Comparison of ENCODE assay signal across 9 cellular contexts in the genomic region with DNA sequence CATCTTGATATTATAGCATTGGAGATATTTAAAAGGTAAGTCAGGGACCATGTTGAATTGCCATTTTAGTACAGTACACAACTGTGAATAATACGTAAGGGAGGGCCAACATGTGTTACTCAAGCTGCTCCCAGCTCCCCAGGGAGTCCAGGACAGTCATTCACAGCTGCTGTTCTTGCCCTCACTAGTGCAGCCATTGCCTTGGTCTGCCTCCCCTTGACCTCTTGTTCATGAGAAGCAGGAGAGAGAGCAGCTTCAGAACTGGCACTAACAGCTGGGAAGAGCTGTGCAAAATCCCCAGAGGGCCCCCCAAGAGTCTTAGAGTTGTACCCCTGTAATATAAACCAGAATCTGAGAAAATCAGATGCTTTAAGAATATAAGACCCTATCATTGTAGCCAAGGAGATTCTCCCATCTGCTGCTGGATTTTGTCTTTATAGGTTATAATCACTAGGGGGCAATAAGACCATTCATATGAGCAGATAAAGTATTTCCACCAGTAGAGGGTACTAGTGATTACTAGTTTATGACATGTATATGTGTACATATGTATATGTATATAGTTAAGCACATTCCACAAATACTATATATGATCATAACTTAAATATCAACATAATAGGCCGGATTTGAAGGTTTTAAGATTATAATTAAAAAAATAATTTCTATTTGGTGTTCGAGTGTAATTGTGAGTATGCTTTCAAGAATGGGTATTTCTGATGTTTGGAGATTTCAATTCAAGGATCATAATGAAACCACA. TPM values are rescaled to one million over a fixed set of nuclear protein-coding genes. Genes with fewer than 3 reads are reported as not detected.
DNase-seq lines count a peak whose midpoint lies in the region; ATAC-seq, FAIRE-seq and TF ChIP-seq lines count a peak whose summit lies in the region.
"Had no signal": no experiment of that assay in that cellular context is flagged by ENCODE, and none has a peak within 500 bp of the region (broad histone marks: within the 10 kb centered on the region; RNA-seq: fewer than 3 reads in every experiment).

No MANE protein-coding gene starts in this region.

- H3K27ac Mint-ChIP-seq in activated naive CD8-positive, alpha-beta T cell treated with anti-CD3 and anti-CD28 coated beads, Interleukin-2, amount 10 ng/mL, durations not matched to agents 7 days and 5 days: no peak overlapping the region
- no peak overlapping the region for H3K27ac Mint-ChIP-seq in activated naive CD8-positive, alpha-beta T cell treated with anti-CD3 and anti-CD28 coated beads for 36 hours
- peak overlapping the region in 4 of 5 experiments; percentile 23 to 79 (median 37) for H3K27ac Mint-ChIP-seq in brain
- H3K27ac Mint-ChIP-seq: stimulated activated naive CD8-positive, alpha-beta T cell treated with anti-CD3 and anti-CD28 coated beads, Interleukin-15, Interleukin-2, amounts not matched to agents 100 ng/mL and 50 ng/mL, for 24 hours had no signal

- dilution Hi-C loops in keratinocyte (cut with MboI; ENCODE audit: extremely low pct_ligation_motif_present, low sequenced_read_pairs): no loop called here

- peak; percentile 82 for ATAC-seq in activated naive CD8-positive, alpha-beta T cell treated with anti-CD3 and anti-CD28 coated beads, Interleukin-2, amount 10 ng/mL, durations not matched to agents 7 days and 5 days (ENCODE audit: low read depth)
- ATAC-seq in HG03280 (IDR thresholded peaks at IDR 0.05; ENCODE audit: unreplicated experiment): peak; percentile 57
- ATAC-seq in thoracic aorta (ENCODE audit: insufficient number of reproducible peaks, low FRiP score, low read depth): peak; percentile 36

- peak; percentile 96 to 99 for TF ChIP-seq CTCF in brain (conservative IDR thresholded peaks at IDR 0.05)
- peak; percentile 28 to 71 (median 52) for TF ChIP-seq CTCF in keratinocyte (optimal IDR thresholded peaks at IDR 0.05 in 1 of 3, IDR thresholded peaks at IDR 0.05 in 1 of 3, conservative IDR thresholded peaks at IDR 0.05 in 1 of 3; ENCODE audit: extremely low read depth in 1 of 3, insufficient read depth in 2 of 3, low read length in 3 of 3)
- TF ChIP-seq CTCF in thoracic aorta (IDR thresholded peaks at IDR 0.05): peak; percentile 57

- no peaks in the 10 kb centered on the region for H3K27me3 Mint-ChIP-seq in activated naive CD8-positive, alpha-beta T cell treated with anti-CD3 and anti-CD28 coated beads, Interleukin-2, amount 10 ng/mL, durations not matched to agents 7 days and 5 days
- H3K27me3 Mint-ChIP-seq in activated naive CD8-positive, alpha-beta T cell treated with anti-CD3 and anti-CD28 coated beads for 36 hours: no peaks in the 10 kb centered on the region
- H3K27me3 Mint-ChIP-seq in brain: no peaks in the 10 kb centered on the region
- H3K27me3 Mint-ChIP-seq: stimulated activated naive CD8-positive, alpha-beta T cell treated with anti-CD3 and anti-CD28 coated beads, Interleukin-15, Interleukin-2, amounts not matched to agents 100 ng/mL and 50 ng/mL, for 24 hours had no signal

- peaks cover 13% of the 10 kb centered on the region for H3K36me3 Mint-ChIP-seq in activated naive CD8-positive, alpha-beta T cell treated with anti-CD3 and anti-CD28 coated beads, Interleukin-2, amount 10 ng/mL, durations not matched to agents 7 days and 5 days
- peaks cover 12% of the 10 kb centered on the region for H3K36me3 Mint-ChIP-seq in activated naive CD8-positive, alpha-beta T cell treated with anti-CD3 and anti-CD28 coated beads for 36 hours
- peaks cover 16% of the 10 kb centered on the region for H3K36me3 Mint-ChIP-seq in brain

- peaks cover 2% of the 10 kb centered on the region for H3K4me1 Mint-ChIP-seq in activated naive CD8-positive, alpha-beta T cell treated with anti-CD3 and anti-CD28 coated beads, Interleukin-2, amount 10 ng/mL, durations not matched to agents 7 days and 5 days
- no peaks in the 10 kb centered on the region for H3K4me1 Mint-ChIP-seq in activated naive CD8-positive, alpha-beta T cell treated with anti-CD3 and anti-CD28 coated beads for 36 hours
- H3K4me1 Mint-ChIP-seq in brain: peaks cover 10% of the 10 kb centered on the region

- H3K4me2 ChIP-seq in keratinocyte (ENCODE audit: control insufficient read depth, extremely low read depth, insufficient read depth, low read depth, low read length): no peak overlapping the region

- H3K36me3 ChIP-seq in keratinocyte (ENCODE audit: control insufficient read depth in 2 of 2, extremely low read depth in 1 of 2, insufficient read depth in 2 of 2, low read length in 2 of 2) (peaks cover 3% of the 10 kb centered on the region in 2 experiments), thoracic aorta (no peaks in the 10 kb centered on the region)

- H3K79me2 ChIP-seq in keratinocyte (ENCODE audit: control insufficient read depth, insufficient read depth, low read length): no peaks in the 10 kb centered on the region

- H3K9me1 ChIP-seq in keratinocyte (ENCODE audit: control insufficient read depth, extremely low read depth, insufficient read depth, low read length): no peaks in the 10 kb centered on the region

- no peaks in the 10 kb centered on the region for H4K20me1 ChIP-seq in keratinocyte (ENCODE audit: control insufficient read depth, extremely low read depth, insufficient read depth, low read length)

- H3K9me3 Mint-ChIP-seq in activated naive CD8-positive, alpha-beta T cell treated with anti-CD3 and anti-CD28 coated beads, Interleukin-2, amount 10 ng/mL, durations not matched to agents 7 days and 5 days: no peaks in the 10 kb centered on the region
- no peaks in the 10 kb centered on the region for H3K9me3 Mint-ChIP-seq in activated naive CD8-positive, alpha-beta T cell treated with anti-CD3 and anti-CD28 coated beads for 36 hours
- H3K9me3 Mint-ChIP-seq in brain: no peaks in the 10 kb centered on the region
- H3K9me3 Mint-ChIP-seq: stimulated activated naive CD8-positive, alpha-beta T cell treated with anti-CD3 and anti-CD28 coated beads, Interleukin-15, Interleukin-2, amounts not matched to agents 100 ng/mL and 50 ng/mL, for 24 hours had no signal

- POLR2A ChIA-PET in activated naive CD8-positive, alpha-beta T cell treated with anti-CD3 and anti-CD28 coated beads, Interleukin-2, amount 10 ng/mL, durations not matched to agents 7 days and 5 days (lab: Charles Lee): no interaction called here

- H3K4me1 ChIP-seq in keratinocyte (ENCODE audit: control insufficient read depth, extremely low read depth, insufficient read depth, low read length) (no peaks in the 10 kb centered on the region), thoracic aorta (ENCODE audit: control insufficient read depth in 1 of 2, low read depth in 2 of 2) (no peaks in the 10 kb centered on the region)

- H3K4me3 Mint-ChIP-seq in activated naive CD8-positive, alpha-beta T cell treated with anti-CD3 and anti-CD28 coated beads, Interleukin-2, amount 10 ng/mL, durations not matched to agents 7 days and 5 days: no peak overlapping the region
- H3K4me3 Mint-ChIP-seq in activated naive CD8-positive, alpha-beta T cell treated with anti-CD3 and anti-CD28 coated beads for 36 hours: no peak overlapping the region
- H3K4me3 Mint-ChIP-seq in brain: no peak overlapping the region
- H3K4me3 Mint-ChIP-seq: stimulated activated naive CD8-positive, alpha-beta T cell treated with anti-CD3 and anti-CD28 coated beads, Interleukin-15, Interleukin-2, amounts not matched to agents 100 ng/mL and 50 ng/mL, for 24 hours had no signal

- no peak overlapping the region for H2AFZ ChIP-seq in keratinocyte (ENCODE audit: control insufficient read depth, low read length)

- FAIRE-seq in keratinocyte (lab: Jason Lieb, UNC): no peak

- no peak overlapping the region for H3K4me3 ChIP-seq in keratinocyte (ENCODE audit: control insufficient read depth in 2 of 3, extremely low read depth in 1 of 3, insufficient read depth in 2 of 3, low read depth in 1 of 3, low read length in 3 of 3)
- H3K4me3 ChIP-seq in thoracic aorta: no peak overlapping the region

- H3K9me3 ChIP-seq in keratinocyte (ENCODE audit: control insufficient read depth, low read depth, low read length) (no peaks in the 10 kb centered on the region), thoracic aorta (no peaks in the 10 kb centered on the region)

- no peak for DNase-seq in activated naive CD8-positive, alpha-beta T cell treated with anti-CD3 and anti-CD28 coated beads, Interleukin-2, amount 10 ng/mL, durations not matched to agents 7 days and 5 days
- no peak for DNase-seq in activated naive CD8-positive, alpha-beta T cell treated with anti-CD3 and anti-CD28 coated beads for 36 hours
- DNase-seq in NCI-H526 treated with DMSO at 0.1 percent for 48 hours (lab: John Stamatoyannopoulos, UW) (peak; percentile 60), keratinocyte (ENCODE audit: low read depth, low spot score) (no peak), thoracic aorta (ENCODE audit: low spot score) (no peak)
- DNase-seq in stimulated activated CD4-positive, alpha-beta T cell treated with anti-CD3 and anti-CD28 coated beads, Interleukin-15, amount 100 ng/mL, for 24 hours: no peak

- no peaks in the 10 kb centered on the region for H3K27me3 ChIP-seq in keratinocyte (ENCODE audit: control insufficient read depth, extremely low read depth, insufficient read depth, low read length)
- no peaks in the 10 kb centered on the region for H3K27me3 ChIP-seq in thoracic aorta (replicated peaks; ENCODE audit: insufficient read depth)

- H3K27ac ChIP-seq in keratinocyte (ENCODE audit: control insufficient read depth, insufficient read depth, low read length) (no peak overlapping the region), thoracic aorta (no peak overlapping the region)

- no peak overlapping the region for H3K9ac ChIP-seq in keratinocyte (ENCODE audit: control insufficient read depth, extremely low read depth, insufficient read depth, low read length)

RNA-seq across cellular contexts. Expression of a gene that starts 16.6 kb away (rescaled TPM):
- total RNA-seq in activated naive CD8-positive, alpha-beta T cell treated with anti-CD3 and anti-CD28 coated beads, Interleukin-2, amount 10 ng/mL, durations not matched to agents 7 days and 5 days: 10 to 100 TPM; 11.7 to 13.5 TPM
- total RNA-seq in activated naive CD8-positive, alpha-beta T cell treated with anti-CD3 and anti-CD28 coated beads for 36 hours: 1 to 10 TPM; 7.7 to 8.3 TPM
- polyA plus RNA-seq in brain (ENCODE audit: insufficient read depth, low read depth, low replicate concordance) (6.2 TPM), keratinocyte (3.5 to 5.2 TPM (median 4.3 TPM) in 3 replicates)
- 8.3 TPM for polyA plus RNA-seq in keratinocyte (2011; ENCODE audit: low read depth)
- polyA plus RNA-seq in keratinocyte (2011; cell fraction: cytosol; rRNA removed): 3.3 and 3.8 TPM in 2 replicates
- polyA plus RNA-seq in keratinocyte (2011; cell fraction: nucleus; rRNA removed): 7.1 and 7.9 TPM in 2 replicates
- 2.5 and 3.1 TPM in 2 replicates for polyA plus RNA-seq in keratinocyte (2012; ENCODE audit: low replicate concordance)
- polyA minus RNA-seq in keratinocyte: 4.5 to 5.0 TPM (median 4.9 TPM) in 3 replicates
- polyA minus RNA-seq in keratinocyte (2011; cell fraction: cytosol; rRNA and poly(A)+ RNA removed): 4.4 TPM
- polyA minus RNA-seq in keratinocyte (2011; cell fraction: nucleus; rRNA and poly(A)+ RNA removed): 3.4 and 4.7 TPM in 2 replicates
- total RNA-seq in thoracic aorta: 1 to 10 TPM; 2.0 to 7.8 TPM

RNA-seq across cellular contexts. Expression of a gene that starts 17.0 kb away (rescaled TPM):
- 100 to 1,000 TPM; 182 to 192 TPM for total RNA-seq in activated naive CD8-positive, alpha-beta T cell treated with anti-CD3 and anti-CD28 coated beads, Interleukin-2, amount 10 ng/mL, durations not matched to agents 7 days and 5 days
- total RNA-seq in activated naive CD8-positive, alpha-beta T cell treated with anti-CD3 and anti-CD28 coated beads for 36 hours: 10 to 100 TPM; 89.4 to 97.7 TPM
- polyA plus RNA-seq in brain (ENCODE audit: insufficient read depth, low read depth, low replicate concordance) (346 TPM), keratinocyte (188 to 399 TPM (median 342 TPM) in 3 replicates)
- polyA plus RNA-seq in keratinocyte (2011; ENCODE audit: low read depth): 157 TPM
- 142 and 249 TPM in 2 replicates for polyA plus RNA-seq in keratinocyte (2011; cell fraction: cytosol; rRNA removed)
- 260 and 307 TPM in 2 replicates for polyA plus RNA-seq in keratinocyte (2011; cell fraction: nucleus; rRNA removed)
- polyA plus RNA-seq in keratinocyte (2012; ENCODE audit: low replicate concordance): 159 and 368 TPM in 2 replicates
- polyA minus RNA-seq in keratinocyte: 86.3 to 135 TPM (median 120 TPM) in 3 replicates
- 159 TPM for polyA minus RNA-seq in keratinocyte (2011; cell fraction: cytosol; rRNA and poly(A)+ RNA removed)
- 165 and 217 TPM in 2 replicates for polyA minus RNA-seq in keratinocyte (2011; cell fraction: nucleus; rRNA and poly(A)+ RNA removed)
- 100 to 1,000 TPM; 282 to 326 TPM for total RNA-seq in thoracic aorta

RNA-seq across cellular contexts. Expression of a gene that starts 52.0 kb away (rescaled TPM):
- not detected for total RNA-seq in activated naive CD8-positive, alpha-beta T cell treated with anti-CD3 and anti-CD28 coated beads, Interleukin-2, amount 10 ng/mL, durations not matched to agents 7 days and 5 days
- total RNA-seq in activated naive CD8-positive, alpha-beta T cell treated with anti-CD3 and anti-CD28 coated beads for 36 hours: not detected
- polyA plus RNA-seq in brain (ENCODE audit: insufficient read depth, low read depth, low replicate concordance) (not detected), keratinocyte (not detected in 3 replicates)
- not detected for polyA plus RNA-seq in keratinocyte (2011; ENCODE audit: low read depth)
- polyA plus RNA-seq in keratinocyte (2011; cell fraction: cytosol; rRNA removed): not detected in 2 replicates
- polyA plus RNA-seq in keratinocyte (2011; cell fraction: nucleus; rRNA removed): not detected in 2 replicates
- polyA plus RNA-seq in keratinocyte (2012; ENCODE audit: low replicate concordance): not detected in 2 replicates
- polyA minus RNA-seq in keratinocyte: not detected in 3 replicates
- polyA minus RNA-seq in keratinocyte (2011; cell fraction: cytosol; rRNA and poly(A)+ RNA removed): not detected
- not detected in 2 replicates for polyA minus RNA-seq in keratinocyte (2011; cell fraction: nucleus; rRNA and poly(A)+ RNA removed)
- not detected for total RNA-seq in thoracic aorta

Comparison
In these comparisons a context has a peak if more than half of its experiments do, and no peak if none do; other contexts are left out.
1. H3K27ac Mint-ChIP-seq: peak in brain (4 of 5); none in activated naive CD8-positive, alpha-beta T cell treated with anti-CD3 and anti-CD28 coated beads, Interleukin-2, amount 10 ng/mL, durations not matched to agents 7 days and 5 days (single experiment) and activated naive CD8-positive, alpha-beta T cell treated with anti-CD3 and anti-CD28 coated beads for 36 hours (single experiment).
2. Peak in every context shown above with its lines, with median percentiles within 50 percentile points of each other: ATAC-seq and CTCF ChIP-seq.